8 cellular contexts compared by ENCODE assay signal in the genomic region with DNA sequence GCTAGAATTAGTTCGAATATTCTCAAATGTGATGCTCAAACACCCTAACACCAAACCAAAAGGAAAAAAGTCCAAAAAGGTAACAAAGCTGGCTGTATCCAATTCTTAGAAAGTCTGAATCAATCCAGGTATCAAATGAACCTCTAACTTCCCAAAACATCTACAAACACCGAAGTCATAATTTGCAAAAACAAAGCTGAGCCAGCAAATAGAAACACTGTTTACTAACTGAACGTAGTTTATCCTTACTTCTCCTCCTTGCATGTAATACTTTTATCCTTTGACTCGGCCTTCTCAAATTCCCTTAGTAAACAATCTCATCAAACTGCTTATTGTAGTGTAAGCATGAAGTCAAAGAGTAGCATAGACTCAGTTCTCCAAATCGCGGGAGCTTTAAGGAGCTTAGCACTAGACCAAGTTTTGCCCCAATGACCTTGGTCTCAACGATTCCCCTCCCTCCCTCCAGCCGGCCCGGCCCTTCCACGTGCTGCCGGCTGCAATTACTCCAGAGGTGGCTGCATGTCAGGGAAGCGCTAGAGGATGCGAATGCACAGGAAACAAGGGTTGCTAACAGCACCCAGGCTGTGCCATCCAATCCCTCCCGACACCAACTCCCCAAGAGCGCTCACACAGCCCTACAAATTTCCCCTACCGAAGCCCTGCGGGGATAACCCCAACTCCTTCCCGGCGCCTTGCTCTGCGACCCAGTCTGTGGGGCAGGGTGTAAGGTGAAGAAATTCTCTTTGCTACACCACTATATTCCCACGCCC. TPM values are rescaled to one million over a fixed set of nuclear protein-coding genes. Genes with fewer than 3 reads are reported as not detected.
DNase-seq lines count a peak whose midpoint lies in the region; ATAC-seq, FAIRE-seq and TF ChIP-seq lines count a peak whose summit lies in the region.

No MANE protein-coding gene starts in this region.

- peak overlapping the region; percentile 89 for H3K4me3 ChIP-seq in parathyroid adenoma (ENCODE audit: low read depth, low read length)

- H3K4me2 ChIP-seq in parathyroid adenoma (ENCODE audit: low read length), result peak overlapping the region; percentile 86

- H3K27ac Mint-ChIP-seq in glutamatergic neuron (ENCODE audit: unreplicated experiment), result peak overlapping the region; percentile 59

- H3K4me3 Mint-ChIP-seq in glutamatergic neuron (ENCODE audit: unreplicated experiment), result peak overlapping the region; percentile 97

- peak overlapping the region; percentile 61 for H3K9ac ChIP-seq in parathyroid adenoma

- H3K36me3 ChIP-seq in parathyroid adenoma (ENCODE audit: control insufficient read depth, insufficient read depth, low read length), result no peaks in the 10 kb centered on the region

- peak overlapping the region; percentile 80 for H3K27ac ChIP-seq in parathyroid adenoma

- H2AFZ ChIP-seq in parathyroid adenoma, result peak overlapping the region; percentile 89

- H3K36me3 Mint-ChIP-seq in glutamatergic neuron (ENCODE audit: unreplicated experiment), result no peaks in the 10 kb centered on the region

- H3K79me2 ChIP-seq in parathyroid adenoma, result peaks cover 16% of the 10 kb centered on the region

- H3K27me3 Mint-ChIP-seq in glutamatergic neuron (ENCODE audit: unreplicated experiment), result peaks cover 2% of the 10 kb centered on the region

- no peaks in the 10 kb centered on the region for H3K4me1 ChIP-seq in parathyroid adenoma

- peaks cover 6% of the 10 kb centered on the region for H3K9me3 Mint-ChIP-seq in glutamatergic neuron (ENCODE audit: unreplicated experiment)

- H3K9me3 ChIP-seq in parathyroid adenoma (ENCODE audit: control insufficient read depth, low read length), result no peaks in the 10 kb centered on the region

- TF ChIP-seq CTCF in glutamatergic neuron (IDR thresholded peaks at IDR 0.05; ENCODE audit: partially characterized antibody, unreplicated experiment) (no peak), parathyroid adenoma (IDR thresholded peaks at IDR 0.05) (no peak), D721Med (IDR thresholded peaks at IDR 0.05; ENCODE audit: insufficient read depth, missing control alignments) (no peak)

- ATAC-seq in GM18858 (IDR thresholded peaks at IDR 0.05; ENCODE audit: unreplicated experiment), result peak; percentile 20
- ATAC-seq in HG03045 (IDR thresholded peaks at IDR 0.05; ENCODE audit: unreplicated experiment), result peak; percentile 31

- peak; percentile 12 for DNase-seq in Ammon's horn (ENCODE audit: low spot score)
- DNase-seq in NCI-H748 treated with DMSO at 0.1 percent for 48 hours (lab: John Stamatoyannopoulos, UW), result peak; percentile 33
- peak; percentile 2 for DNase-seq in activated T-helper 9 cell treated with anti-CD3 and anti-CD28 coated beads, Interleukin-2, amount 50 U/mL, for 16 hours (ENCODE audit: low read depth)
- DNase-seq in glutamatergic neuron, result peak; percentile 55
- DNase-seq in D721Med (ENCODE audit: insufficient read length, low spot score), result no peak

- no peaks in the 10 kb centered on the region for H3K27me3 ChIP-seq in parathyroid adenoma (ENCODE audit: control insufficient read depth, insufficient read depth, low read length)

- H3K4me1 Mint-ChIP-seq in glutamatergic neuron (ENCODE audit: low read depth, unreplicated experiment), result peaks cover 3% of the 10 kb centered on the region

- FAIRE-seq in D721Med (lab: Jason Lieb, UNC), result no peak

RNA-seq across cellular contexts. Expression of gene XPO4, which starts 0.7 kb away (rescaled TPM):
- 15.5 TPM for total RNA-seq in glutamatergic neuron (ENCODE audit: unreplicated experiment)
